Comparison of ENCODE assay signal across 19 cellular contexts in genomic region chr2:6079405-6079804, GRCh38.
DNase-seq lines count a peak whose midpoint lies in the region; ATAC-seq, FAIRE-seq and TF ChIP-seq lines count a peak whose summit lies in the region.
"Had no signal": no experiment of that assay in that cellular context is flagged by ENCODE, and none has a peak within 500 bp of the region (broad histone marks: within the 10 kb centered on the region; RNA-seq: fewer than 3 reads in every experiment).

No MANE protein-coding gene starts in this region.

- DNase-seq in HepG2 (ENCODE audit: low spot score) (no peak), right lobe of liver (no peak), NCI-H2171 treated with DMSO at 0.1 percent for 48 hours (lab: John Stamatoyannopoulos, UW) (peak; percentile 78), urothelium cell line (ENCODE audit: low spot score) (no peak)
- no peak for DNase-seq in stimulated activated naive CD8-positive, alpha-beta T cell treated with anti-CD3 and anti-CD28 coated beads, Interleukin-15, Interleukin-2, amounts not matched to agents 100 U/mL and 50 U/mL, for 24 hours
- no peak for DNase-seq in activated T-helper 2 cell treated with anti-CD3 and anti-CD28 coated beads, Interferon-gamma antibody, Interleukin-2, Interleukin-4, amounts not matched to agents 10 μg/mL and 5 μg/mL and 100 μg/mL, durations not matched to agents 14 hours and 24 hours and 36 hours (ENCODE audit: low spot score)
- DNase-seq: C1 segment of cervical spinal cord; Calu3; CD4-positive, alpha-beta T cell; DMS 273 treated with DMSO at 0.1 percent for 48 hours; DND-41; GDM1; GOT3; H9 had no signal

- CTCF ChIA-PET in HepG2 (lab: Yijun Ruan, JAX; ENCODE audit: low intra/inter-chr PET ratio, low total read pairs), result no interaction called here

- H4K20me1 ChIP-seq in HepG2 (ENCODE audit: insufficient read depth, low read length), result no peaks in the 10 kb centered on the region
- H4K20me1 ChIP-seq in neural cell (ENCODE audit: insufficient read depth), result no peaks in the 10 kb centered on the region

- TF ChIP-seq RAD21 in HepG2 (CRISPR knock-in tag; IDR thresholded peaks at IDR 0.05), result no peak
- no peak for TF ChIP-seq RAD21 in neural cell (conservative IDR thresholded peaks at IDR 0.05)

- TF ChIP-seq EP300 in HepG2 (IDR thresholded peaks at IDR 0.05; ENCODE audit: low read depth in 2 of 2, low read length in 2 of 2), result no peak
- TF ChIP-seq EP300 in HepG2 (CRISPR knock-in tag; IDR thresholded peaks at IDR 0.05; ENCODE audit: borderline replicate concordance), result no peak
- TF ChIP-seq EP300 in neural cell (conservative IDR thresholded peaks at IDR 0.05; ENCODE audit: poor library complexity, severe bottlenecking), result peak; percentile 95

- H3K27me3 ChIP-seq in HepG2 (ENCODE audit: control insufficient read depth in 1 of 2, insufficient read depth in 2 of 2, low read length in 2 of 2) (no peaks in the 10 kb centered on the region), right lobe of liver (no peaks in the 10 kb centered on the region), neural cell (ENCODE audit: insufficient read depth, low read depth, low read length) (no peaks in the 10 kb centered on the region)

- H3K4me2 ChIP-seq in HepG2 (ENCODE audit: low read depth, low read length) (no peak overlapping the region), neural cell (ENCODE audit: low read length) (no peak overlapping the region)

- in situ Hi-C loops in HepG2 (cut with HindIII; ENCODE audit: extremely low pct_ligation_motif_present, low pct_unique_long_range_greater_than_20kb), result no loop called here

- no peaks in the 10 kb centered on the region for H3K4me1 Mint-ChIP-seq in activated T-helper 2 cell treated with anti-CD3 and anti-CD28 coated beads, Interferon-gamma antibody, Interleukin-2, Interleukin-4, amounts not matched to agents 10 μg/mL and 5 μg/mL and 100 μg/mL, durations not matched to agents 14 hours and 24 hours and 36 hours (ENCODE audit: low read depth)
- H3K4me1 Mint-ChIP-seq: B cell had no signal

- H3K9me2 ChIP-seq in neural cell (ENCODE audit: insufficient read depth, low read length), result no peaks in the 10 kb centered on the region

- no peaks in the 10 kb centered on the region for H3K4me1 ChIP-seq in HepG2 (ENCODE audit: insufficient read depth, low read length)
- no peaks in the 10 kb centered on the region for H3K4me1 ChIP-seq in right lobe of liver

- H3K4me3 Mint-ChIP-seq in activated T-helper 2 cell treated with anti-CD3 and anti-CD28 coated beads, Interferon-gamma antibody, Interleukin-2, Interleukin-4, amounts not matched to agents 10 μg/mL and 5 μg/mL and 100 μg/mL, durations not matched to agents 14 hours and 24 hours and 36 hours (ENCODE audit: low read depth), result no peak overlapping the region
- H3K4me3 Mint-ChIP-seq: B cell; CD4-positive, alpha-beta T cell; H9 had no signal

- no peak overlapping the region for H3K27ac ChIP-seq in HepG2 (ENCODE audit: extremely low read length, insufficient read depth, low read length)
- H3K27ac ChIP-seq in right lobe of liver, result no peak overlapping the region
- peak overlapping the region; percentile 85 for H3K27ac ChIP-seq in neural cell (ENCODE audit: low read length)

- H3K79me2 ChIP-seq in HepG2 (ENCODE audit: insufficient read depth, low read length), result no peaks in the 10 kb centered on the region
- peaks cover 13% of the 10 kb centered on the region for H3K79me2 ChIP-seq in neural cell (replicated peaks; ENCODE audit: insufficient read depth, low read length)

- no peaks in the 10 kb centered on the region for H3K36me3 Mint-ChIP-seq in activated T-helper 2 cell treated with anti-CD3 and anti-CD28 coated beads, Interferon-gamma antibody, Interleukin-2, Interleukin-4, amounts not matched to agents 10 μg/mL and 5 μg/mL and 100 μg/mL, durations not matched to agents 14 hours and 24 hours and 36 hours (ENCODE audit: low read depth)

- ATAC-seq in HepG2, result no peak
- ATAC-seq in right lobe of liver, result no peak
- no peak for ATAC-seq in stimulated activated naive CD8-positive, alpha-beta T cell treated with anti-CD3 and anti-CD28 coated beads, Interleukin-15, Interleukin-2, amounts not matched to agents 100 U/mL and 50 U/mL, for 24 hours

- H3K36me3 ChIP-seq in HepG2 (replicated peaks in 1 of 2; ENCODE audit: control insufficient read depth in 1 of 2, insufficient read depth in 2 of 2, low read length in 2 of 2) (no peaks in the 10 kb centered on the region), right lobe of liver (no peaks in the 10 kb centered on the region), neural cell (ENCODE audit: insufficient read depth, low read length) (no peaks in the 10 kb centered on the region)

- WGBS in HepG2 (ENCODE audit: low lambda C conversion rate), result 32% methylated on average over 5 of the region's 5 CpGs
- 79% methylated on average over 4 of the region's 5 CpGs for whole genome bisulfite sequencing in right lobe of liver (ENCODE audit: insufficient coverage, low coverage, low lambda C conversion rate, missing lambda C conversion rate)

- H3K4me3 ChIP-seq in HepG2 (replicated peaks in 1 of 3; ENCODE audit: insufficient read depth in 1 of 3, low read depth in 2 of 3, low read length in 3 of 3), result no peak overlapping the region
- no peak overlapping the region for H3K4me3 ChIP-seq in right lobe of liver
- H3K4me3 ChIP-seq in neural cell (ENCODE audit: low read length), result peak overlapping the region; percentile 28

- TF ChIP-seq POLR2A in HepG2 (IDR thresholded peaks at IDR 0.05; ENCODE audit: insufficient read depth in 1 of 2, low read depth in 2 of 2, low read length in 2 of 2), result no peak
- no peak for TF ChIP-seq POLR2A in right lobe of liver (IDR thresholded peaks at IDR 0.05)

- peaks cover 27% of the 10 kb centered on the region for H3K9me3 ChIP-seq in HepG2 (ENCODE audit: low read length)
- no peaks in the 10 kb centered on the region for H3K9me3 ChIP-seq in right lobe of liver
- H3K9me3 ChIP-seq in neural cell (ENCODE audit: low read length), result no peaks in the 10 kb centered on the region

- intact Hi-C loops in HepG2 (cut with micrococcal nuclease; ENCODE audit: unreplicated experiment) (no loop called here), right lobe of liver (cut with DNase I) (no loop called here)
- intact Hi-C loops in activated T-helper 2 cell treated with anti-CD3 and anti-CD28 coated beads, Interferon-gamma antibody, Interleukin-2, Interleukin-4, amounts not matched to agents 10 μg/mL and 5 μg/mL and 100 μg/mL, durations not matched to agents 14 hours and 24 hours and 36 hours (cut with micrococcal nuclease), result no loop called here

- no TSS peak for BruUV-seq in HepG2 (replicated peaks; lab: Mats Ljungman, UMichigan)

- TF ChIP-seq CTCF in HepG2 (CRISPR knock-in tag; IDR thresholded peaks at IDR 0.05) (no peak), right lobe of liver (IDR thresholded peaks at IDR 0.05) (no peak), neural cell (IDR thresholded peaks at IDR 0.05; ENCODE audit: poor library complexity, severe bottlenecking) (no peak)

- no peaks in the 10 kb centered on the region for H3K9me3 Mint-ChIP-seq in activated T-helper 2 cell treated with anti-CD3 and anti-CD28 coated beads, Interferon-gamma antibody, Interleukin-2, Interleukin-4, amounts not matched to agents 10 μg/mL and 5 μg/mL and 100 μg/mL, durations not matched to agents 14 hours and 24 hours and 36 hours
- H3K9me3 Mint-ChIP-seq: H9 had no signal

- no peak overlapping the region for H3K27ac Mint-ChIP-seq in activated T-helper 2 cell treated with anti-CD3 and anti-CD28 coated beads, Interferon-gamma antibody, Interleukin-2, Interleukin-4, amounts not matched to agents 10 μg/mL and 5 μg/mL and 100 μg/mL, durations not matched to agents 14 hours and 24 hours and 36 hours
- H3K27ac Mint-ChIP-seq: B cell; CD4-positive, alpha-beta T cell; H9 had no signal

- H3K9ac ChIP-seq in HepG2 (ENCODE audit: insufficient read depth, low read depth, low read length), result no peak overlapping the region
- peak overlapping the region; percentile 48 for H3K9ac ChIP-seq in neural cell (ENCODE audit: low read length)

- no peaks in the 10 kb centered on the region for H3F3A ChIP-seq in neural cell (ENCODE audit: insufficient read depth, low read length, poor library complexity, severe bottlenecking)

- POLR2A ChIA-PET in HepG2 (lab: Yijun Ruan, JAX), result no interaction called here

- no peak for FAIRE-seq in HepG2 (lab: Jason Lieb, UNC)
- FAIRE-seq in urothelium cell line (lab: Jason Lieb, UNC), result no peak
- FAIRE-seq: A204.1, GM12892, GM19239 had no signal

- H2AFZ ChIP-seq in HepG2 (ENCODE audit: low read length) (no peak overlapping the region), neural cell (ENCODE audit: low read depth, low read length) (no peak overlapping the region)

- no peaks in the 10 kb centered on the region for H3K27me3 Mint-ChIP-seq in activated T-helper 2 cell treated with anti-CD3 and anti-CD28 coated beads, Interferon-gamma antibody, Interleukin-2, Interleukin-4, amounts not matched to agents 10 μg/mL and 5 μg/mL and 100 μg/mL, durations not matched to agents 14 hours and 24 hours and 36 hours (ENCODE audit: low read depth)
- H3K27me3 Mint-ChIP-seq: B cell; CD4-positive, alpha-beta T cell had no signal

TF ChIP-seq in HepG2, 621 proteins besides CTCF, POLR2A, EP300 and RAD21:
- TF ChIP-seq IRF9 (CRISPR knock-in tag; IDR thresholded peaks at IDR 0.05; ENCODE audit: borderline replicate concordance) (no peak), CREB1 (IDR thresholded peaks at IDR 0.05) (0 out of 2 replicates have a peak, but pooled peaks have one; percentile 43), CREB1 (CRISPR knock-in tag; IDR thresholded peaks at IDR 0.05) (no peak)
